12 cellular contexts compared by ENCODE assay signal in genomic region chr10:118621304-118621942, GRCh38.
A peak's percentile ranks its signal among the peaks of the same experiment; 100 is the strongest.
DNase-seq lines count a peak whose midpoint lies in the region; ATAC-seq and TF ChIP-seq lines count a peak whose summit lies in the region.
"Had no signal": no experiment of that assay in that cellular context is flagged by ENCODE, and none has a peak within 500 bp of the region (broad histone marks: within the 10 kb centered on the region; RNA-seq: fewer than 3 reads in every experiment).

No MANE protein-coding gene starts in this region.

- ATAC-seq in stimulated activated naive CD8-positive, alpha-beta T cell treated with anti-CD3 and anti-CD28 coated beads, Interleukin-15, Interleukin-2, amounts not matched to agents 100 U/mL and 50 U/mL, for 24 hours: peak; percentile 73

- no peak overlapping the region for H3K9ac ChIP-seq in SK-N-MC (ENCODE audit: insufficient read length)

- no peak overlapping the region for H3K27ac ChIP-seq in SK-N-MC

- H3K4me3 ChIP-seq in SK-N-MC (no peak overlapping the region), epithelial cell of esophagus (ENCODE audit: low read length) (no peak overlapping the region)

- DNase-seq in activated CD4-positive, alpha-beta T cell treated with anti-CD3 and anti-CD28 coated beads for 4 hours: peak; percentile 11 to 25
- DNase-seq in activated CD4-positive, alpha-beta T cell treated with anti-CD3 and anti-CD28 coated beads, Interleukin-2, amount 50 U/mL, for 1 hour: no peak
- peak; percentile 3 for DNase-seq in SK-N-MC (ENCODE audit: low read depth, low spot score)
- DNase-seq in epithelial cell of esophagus (ENCODE audit: low read depth): peak; percentile 25
- DNase-seq in stimulated activated naive CD8-positive, alpha-beta T cell treated with anti-CD3 and anti-CD28 coated beads, Interleukin-15, Interleukin-2, amounts not matched to agents 100 U/mL and 50 U/mL, for 24 hours: peak; percentile 26
- no peak for DNase-seq in NCI-H1105 (lab: John Stamatoyannopoulos, UW)
- DNase-seq in epidermal melanocyte (ENCODE audit: insufficient read length, low spot score): no peak
- DNase-seq in SHP77 (lab: John Stamatoyannopoulos, UW): no peak
- DNase-seq: ACHN; activated effector memory CD4-positive, alpha-beta T cell treated with Interleukin-2 at 50 U/mL for 16 hours; Kasumi-1; NCI-H2171 had no signal

- no peaks in the 10 kb centered on the region for H3K36me3 ChIP-seq in SK-N-MC (ENCODE audit: insufficient read depth, low read length)

- no peak for TF ChIP-seq CTCF in epithelial cell of esophagus (IDR thresholded peaks at IDR 0.05; ENCODE audit: insufficient read depth, low read depth, low read length, missing control alignments)

- no peaks in the 10 kb centered on the region for H3K9me3 ChIP-seq in SK-N-MC (ENCODE audit: low read depth, low read length)

Comparison
In these comparisons a context has a peak if more than half of its experiments do, and no peak if none do; other contexts are left out.
1. DNase-seq: peak in activated CD4-positive, alpha-beta T cell treated with anti-CD3 and anti-CD28 coated beads for 4 hours (2 of 2), SK-N-MC (single experiment), epithelial cell of esophagus (single experiment) and stimulated activated naive CD8-positive, alpha-beta T cell treated with anti-CD3 and anti-CD28 coated beads, Interleukin-15, Interleukin-2, amounts not matched to agents 100 U/mL and 50 U/mL, for 24 hours (single experiment); none in activated CD4-positive, alpha-beta T cell treated with anti-CD3 and anti-CD28 coated beads, Interleukin-2, amount 50 U/mL, for 1 hour (single experiment), NCI-H1105 (single experiment), epidermal melanocyte (single experiment) and SHP77 (0 of 2).